ENCODE assay signal across 1 cellular context in genomic region chr2:145431181-145431951, GRCh38.
TF ChIP-seq lines count a peak whose summit lies in the region.

No MANE protein-coding gene starts in this region.

TF ChIP-seq in SK-N-SH, 30 proteins besides CTCF, POLR2A, EP300 and RAD21 (continued from another document):
- no peak for TF ChIP-seq NFIC (IDR thresholded peaks at IDR 0.05; ENCODE audit: borderline replicate concordance)
- TF ChIP-seq IRF3 (IDR thresholded peaks at IDR 0.05; ENCODE audit: low read depth, low read length), result no peak
- no peak for TF ChIP-seq CHD2 (IDR thresholded peaks at IDR 0.05; ENCODE audit: low read length, partially characterized antibody)
- TF ChIP-seq TAF1 (IDR thresholded peaks at IDR 0.05; ENCODE audit: borderline replicate concordance, low read depth, low read length), result no peak
- no peak for TF ChIP-seq TEAD4 (IDR thresholded peaks at IDR 0.05; ENCODE audit: borderline replicate concordance, insufficient read depth)
- no peak for TF ChIP-seq GATA2 (CRISPR knock-in tag; IDR thresholded peaks at IDR 0.05)
- no peak for TF ChIP-seq FOXJ3 (CRISPR knock-in tag; IDR thresholded peaks at IDR 0.05)
- no peak for TF ChIP-seq SMC3 (IDR thresholded peaks at IDR 0.05; ENCODE audit: low read depth, low read length)
- no peak for TF ChIP-seq MAX (IDR thresholded peaks at IDR 0.05; ENCODE audit: low read depth)
- TF ChIP-seq ELF1 (IDR thresholded peaks at IDR 0.05), result no peak
- no peak for TF ChIP-seq RCOR1 (IDR thresholded peaks at IDR 0.05; ENCODE audit: low read length)
- no peak for TF ChIP-seq PBX3 (IDR thresholded peaks at IDR 0.05)
